14 cellular contexts compared by ENCODE assay signal in genomic region chr1:225479996-225480720, GRCh38. TPM values are rescaled to one million over a fixed set of nuclear protein-coding genes. Genes with fewer than 3 reads are reported as not detected.
DNase-seq lines count a peak whose midpoint lies in the region; ATAC-seq and TF ChIP-seq lines count a peak whose summit lies in the region.
"Had no signal": no experiment of that assay in that cellular context is flagged by ENCODE, and none has a peak within 500 bp of the region (broad histone marks: within the 10 kb centered on the region; RNA-seq: fewer than 3 reads in every experiment).

No MANE protein-coding gene starts in this region.

- peaks cover 29% of the 10 kb centered on the region for H3K4me1 Mint-ChIP-seq in GM23338
- H3K4me1 Mint-ChIP-seq in activated B cell treated with CpG ODN at 0.5 μM for 24 hours: peaks cover 58% of the 10 kb centered on the region

- H3K4me1 ChIP-seq in BLaER1: peaks cover 76% of the 10 kb centered on the region
- H3K4me1 ChIP-seq in GM23338 (ENCODE audit: insufficient read depth): peaks cover 14% of the 10 kb centered on the region; the same call in 1 of the 2 replicates

- intact Hi-C loops in activated B cell treated with CpG ODN at 0.5 μM for 24 hours (cut with micrococcal nuclease) (loop anchor here (2.0 to 5.0 kb wide), 3 partner anchors 172 to 642 kb away; partner anchors contain the start of gene ENAH), posterior vena cava (cut with DNase I) (loop anchor here (5.0 to 10.0 kb wide), 5 partner anchors 85 to 505 kb away; no protein-coding TSS in a partner anchor)

- peak overlapping the region; percentile 75 for H3K4me2 ChIP-seq in BLaER1
- H3K4me2 ChIP-seq in GM23338: no peak overlapping the region
- H3K4me2 ChIP-seq: A549 had no signal

- H3K27ac Mint-ChIP-seq in GM23338 (0 out of 2 replicates have a peak overlapping the region, but pooled peaks have one; percentile 38), activated B cell treated with CpG ODN at 0.5 μM for 24 hours (peak overlapping the region; percentile 56)
- H3K27ac Mint-ChIP-seq: CD4-positive, alpha-beta T cell had no signal

- CTCF ChIA-PET in activated B cell treated with CpG ODN at 0.5 μM for 24 hours (lab: Charles Lee): interaction anchor here (0.7 to 3.1 kb wide), 9 partner anchors 11 to 495 kb away, joined by 3 to 15 read pairs (median 3); no protein-coding TSS in a partner anchor

- H3K27me3 Mint-ChIP-seq in GM23338 (ENCODE audit: insufficient read depth, low read depth, poor library complexity) (peaks cover 9% of the 10 kb centered on the region), activated B cell treated with CpG ODN at 0.5 μM for 24 hours (no peaks in the 10 kb centered on the region)
- H3K27me3 Mint-ChIP-seq: CD4-positive, alpha-beta T cell had no signal

- H3K9me3 Mint-ChIP-seq in GM23338: no peaks in the 10 kb centered on the region
- H3K9me3 Mint-ChIP-seq in activated B cell treated with CpG ODN at 0.5 μM for 24 hours: no peaks in the 10 kb centered on the region
- H3K9me3 Mint-ChIP-seq: CD4-positive, alpha-beta T cell had no signal

- no peaks in the 10 kb centered on the region for H3K9me3 ChIP-seq in BLaER1
- H3K9me3 ChIP-seq: A549, HAP-1 had no signal

- H3K36me3 ChIP-seq in BLaER1 (no peaks in the 10 kb centered on the region), GM23338 (ENCODE audit: insufficient read depth) (no peaks in the 10 kb centered on the region)
- H3K36me3 ChIP-seq: HAP-1 had no signal

- H4K20me1 ChIP-seq in BLaER1 (peaks cover 11% of the 10 kb centered on the region), GM23338 (replicated peaks; ENCODE audit: insufficient read depth) (no peaks in the 10 kb centered on the region)

- H3K4me3 ChIP-seq in BLaER1: no peak overlapping the region
- H3K4me3 ChIP-seq in GM23338: no peak overlapping the region
- H3K4me3 ChIP-seq: A549, HAP-1, K562, SK-N-MC had no signal

- H3K36me3 Mint-ChIP-seq in GM23338 (ENCODE audit: low read depth): no peaks in the 10 kb centered on the region; the same call in 2 of the 3 replicates
- H3K36me3 Mint-ChIP-seq in activated B cell treated with CpG ODN at 0.5 μM for 24 hours (ENCODE audit: low read depth): no peaks in the 10 kb centered on the region

- H3K27me3 ChIP-seq in BLaER1 (no peaks in the 10 kb centered on the region), GM23338 (ENCODE audit: insufficient read depth) (no peaks in the 10 kb centered on the region)

- H3K27ac ChIP-seq in BLaER1 (peak overlapping the region; percentile 28; the same call in 1 of the 2 replicates), GM23338 (ENCODE audit: low read depth) (no peak overlapping the region)
- H3K27ac ChIP-seq: A549, SK-N-MC had no signal

- H3K9ac ChIP-seq in BLaER1: no peak overlapping the region

- ATAC-seq in GM23338: no peak
- no peak for ATAC-seq in activated B cell treated with CpG ODN at 0.5 μM for 24 hours (ENCODE audit: low read depth)
- no peak for ATAC-seq in GM19397 (IDR thresholded peaks at IDR 0.05; ENCODE audit: unreplicated experiment)

- no peaks in the 10 kb centered on the region for H3K9me2 ChIP-seq in GM23338 (ENCODE audit: insufficient read depth)

- H3F3A ChIP-seq in GM23338 (replicated peaks; ENCODE audit: low read depth): peaks cover 4% of the 10 kb centered on the region; the same call in 1 of the 2 replicates

- no peak overlapping the region; the same call in 1 of the 2 replicates for H2AFZ ChIP-seq in GM23338

- H3K79me2 ChIP-seq in GM23338 (replicated peaks; ENCODE audit: insufficient read depth): no peaks in the 10 kb centered on the region

- POLR2A ChIA-PET in activated B cell treated with CpG ODN at 0.5 μM for 24 hours (lab: Charles Lee): interaction anchor here (0.7 to 5.9 kb wide), 3 partner anchors 12 to 1509 kb away, joined by 5 to 44 read pairs (median 10); no protein-coding TSS in a partner anchor

- no peak for DNase-seq in GM23338 (ENCODE audit: low spot score)
- no peak for DNase-seq in activated B cell treated with CpG ODN at 0.5 μM for 24 hours
- peak; percentile 36 for DNase-seq in posterior vena cava (ENCODE audit: low spot score)
- no peak for DNase-seq in NCI-H1417 (lab: John Stamatoyannopoulos, UW)
- DNase-seq in globus pallidus (ENCODE audit: low spot score): no peak
- DNase-seq: NCI-H226; NK-92 treated with Interleukin-12 subunit alpha and Interleukin-12 subunit beta, amount 100 ng/mL, for 24 hours had no signal

- no peak overlapping the region for H3K4me3 Mint-ChIP-seq in GM23338
- H3K4me3 Mint-ChIP-seq in activated B cell treated with CpG ODN at 0.5 μM for 24 hours: peak overlapping the region; percentile 38
- H3K4me3 Mint-ChIP-seq: CD4-positive, alpha-beta T cell had no signal

- TF ChIP-seq CTCF in GM23338 (conservative IDR thresholded peaks at IDR 0.05; ENCODE audit: low read depth in 2 of 2): no peak
- TF ChIP-seq CTCF in activated B cell treated with CpG ODN at 0.5 μM for 24 hours (IDR thresholded peaks at IDR 0.05): no peak

TF ChIP-seq in GM23338, 12 proteins besides CTCF, POLR2A, EP300 and RAD21:
- no peak for TF ChIP-seq ETS1 (IDR thresholded peaks at IDR 0.05)
- no peak for TF ChIP-seq ZNF462 (CRISPR knock-in tag; IDR thresholded peaks at IDR 0.05)

RNA-seq across cellular contexts. Expression of gene LBR, which starts 52.3 kb away (rescaled TPM):
- total RNA-seq in GM23338 (2014; rRNA removed; shearing (Covaris generic)): 91.3 and 93.6 TPM in 2 replicates
- polyA plus RNA-seq in GM23338 (2016; fragmentation: Nextera tagmentation; extraction: Ambion mirVana): 41.9 and 50.6 TPM in 2 replicates
- 93.1 and 113 TPM in 2 replicates for total RNA-seq in activated B cell treated with CpG ODN at 0.5 μM for 24 hours
- total RNA-seq in posterior vena cava: 10 to 100 TPM; 52.4 to 61.3 TPM
